Comparison of ENCODE assay signal across 1 cellular context in the genomic region with DNA sequence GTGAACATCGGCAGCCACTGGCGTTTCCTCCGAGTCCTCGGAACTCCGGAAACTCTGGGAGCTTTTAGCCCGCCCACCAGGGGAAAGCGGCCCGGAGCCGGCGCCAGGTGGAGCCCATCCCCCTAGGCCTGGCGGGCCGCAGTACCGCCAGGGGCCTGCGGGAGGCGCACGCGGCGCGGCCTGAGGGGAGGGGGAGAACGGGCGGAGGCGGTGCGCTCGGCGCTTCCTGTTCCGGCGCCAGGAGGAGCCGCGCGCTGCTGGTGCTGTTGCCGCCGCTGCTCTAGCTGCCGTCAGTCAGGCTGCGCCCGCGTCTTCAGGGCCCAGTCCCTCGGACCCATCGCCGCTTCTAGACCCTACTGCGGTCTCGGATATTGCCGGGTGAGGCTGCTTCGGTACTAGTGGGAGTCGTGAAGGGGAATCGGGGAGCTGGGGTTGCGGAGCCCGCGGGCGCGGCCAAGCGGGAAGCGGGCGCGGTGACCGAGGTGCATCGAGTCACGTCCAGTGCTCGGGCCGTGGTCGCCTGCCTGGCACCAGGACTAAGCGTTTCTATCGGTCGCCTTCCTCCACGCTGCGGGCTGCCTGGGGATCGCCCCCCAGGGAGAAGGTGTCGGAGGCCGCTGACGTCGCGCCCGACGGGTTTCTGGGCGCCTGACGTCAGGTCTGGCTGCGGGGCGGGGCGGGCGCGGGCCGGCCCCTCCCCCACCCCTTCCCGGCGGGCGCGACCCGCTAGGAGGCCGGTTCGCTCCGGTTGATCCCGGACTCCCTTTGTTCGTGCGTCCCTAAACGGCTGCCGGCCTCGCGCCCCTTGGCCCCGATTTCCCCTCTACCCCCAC.
TF ChIP-seq lines count a peak whose summit lies in the region.

MAPK1IP1L (plus strand) TSS at position 222 of the 833 bp plus-strand sequence. CDS start 10,037 bp downstream, outside the sequence.

TF ChIP-seq in K562, 482 proteins besides CTCF, POLR2A, EP300 and RAD21 (continued from another document and continues in another):
- TF ChIP-seq ZNF740 (CRISPR knock-in tag; IDR thresholded peaks at IDR 0.05) (peak; percentile 42; the same call in 1 of the 2 replicates), ZNF740 (tag; IDR thresholded peaks at IDR 0.05) (no peak), LARP7 (IDR thresholded peaks at IDR 0.05) (peak; percentile 22; the same call in 1 of the 2 replicates), HNRNPK (IDR thresholded peaks at IDR 0.05; ENCODE audit: low read depth, low read length, poor library complexity, severe bottlenecking) (no peak), ELK3 (CRISPR knock-in tag; IDR thresholded peaks at IDR 0.05) (no peak), PTRF (tag; IDR thresholded peaks at IDR 0.05) (no peak), ZSCAN32 (CRISPR knock-in tag; IDR thresholded peaks at IDR 0.05) (no peak), POLR2G (IDR thresholded peaks at IDR 0.05; ENCODE audit: low read depth, low read length) (peak; percentile 99), NR2C2 (CRISPR knock-in tag; IDR thresholded peaks at IDR 0.05) (no peak), NR2C2 (tag; IDR thresholded peaks at IDR 0.05) (peak; percentile 71; the same call in 1 of the 2 replicates), SIN3B (IDR thresholded peaks at IDR 0.05; ENCODE audit: low read depth) (peak; percentile 57; the same call in 1 of the 2 replicates), ATF4 (CRISPR knock-in tag; IDR thresholded peaks at IDR 0.05) (no peak), TRIM24 (IDR thresholded peaks at IDR 0.05) (no peak), ZNF384 (IDR thresholded peaks at IDR 0.05; ENCODE audit: low read depth, low read length) (peak; percentile 10; the same call in 1 of the 2 replicates), SIX5 (IDR thresholded peaks at IDR 0.05; ENCODE audit: borderline replicate concordance in 1 of 2, insufficient read depth in 1 of 2, low read depth in 1 of 2, low read length in 2 of 2) (no peak), FUS (optimal IDR thresholded peaks at IDR 0.05; ENCODE audit: low read depth, low read length) (no peak), SRSF1 (IDR thresholded peaks at IDR 0.05; ENCODE audit: low read depth, low read length) (no peak), SP2 (IDR thresholded peaks at IDR 0.05; ENCODE audit: extremely low read depth, low read depth, low read length, poor library complexity, severe bottlenecking) (no peak), NR4A1 (CRISPR knock-in tag; IDR thresholded peaks at IDR 0.05) (no peak), NR4A1 (tag; IDR thresholded peaks at IDR 0.05) (no peak), TAF7 (tag; IDR thresholded peaks at IDR 0.05) (peak; percentile 76), POU5F1 (IDR thresholded peaks at IDR 0.05; ENCODE audit: borderline replicate concordance, low read depth, low read length, partially characterized antibody) (no peak), SMARCA5 (IDR thresholded peaks at IDR 0.05) (0 out of 2 replicates have a peak, but pooled peaks have one; percentile 15), JUN (IDR thresholded peaks at IDR 0.05; ENCODE audit: borderline replicate concordance, low read depth, low read length) (no peak), JUN (CRISPR knock-in tag; IDR thresholded peaks at IDR 0.05; ENCODE audit: borderline replicate concordance) (no peak; the same call in 1 of the 2 replicates), ATF7 (IDR thresholded peaks at IDR 0.05) (peak; percentile 83; the same call in 1 of the 2 replicates), TAL1 (IDR thresholded peaks at IDR 0.05) (no peak), HBP1 (CRISPR knock-in tag; IDR thresholded peaks at IDR 0.05) (no peak), NCOA1 (IDR thresholded peaks at IDR 0.05; ENCODE audit: low read depth) (peak; percentile 37; the same call in 1 of the 2 replicates), KDM2B (CRISPR knock-in tag; IDR thresholded peaks at IDR 0.05) (no peak), MIER1 (IDR thresholded peaks at IDR 0.05; ENCODE audit: low read depth) (no peak), CBFA2T3 (IDR thresholded peaks at IDR 0.05) (0 out of 2 replicates have a peak, but pooled peaks have one; percentile 10), JUNB (CRISPR knock-in tag; conservative IDR thresholded peaks at IDR 0.05) (no peak), YY1 (IDR thresholded peaks at IDR 0.05; ENCODE audit: borderline replicate concordance in 1 of 3, control insufficient read depth in 1 of 3, extremely low read depth in 1 of 3, insufficient read depth in 3 of 3, insufficient read length in 1 of 3, insufficient replicate concordance in 2 of 3, low read depth in 1 of 3, low read length in 2 of 3) (peak in 2 of 3 experiments; percentile 53 to 58), CC2D1A (IDR thresholded peaks at IDR 0.05) (no peak), STAT6 (CRISPR knock-in tag; IDR thresholded peaks at IDR 0.05) (no peak), MECOM (CRISPR knock-in tag; IDR thresholded peaks at IDR 0.05) (no peak)
- TF ChIP-seq, protein P1, sequence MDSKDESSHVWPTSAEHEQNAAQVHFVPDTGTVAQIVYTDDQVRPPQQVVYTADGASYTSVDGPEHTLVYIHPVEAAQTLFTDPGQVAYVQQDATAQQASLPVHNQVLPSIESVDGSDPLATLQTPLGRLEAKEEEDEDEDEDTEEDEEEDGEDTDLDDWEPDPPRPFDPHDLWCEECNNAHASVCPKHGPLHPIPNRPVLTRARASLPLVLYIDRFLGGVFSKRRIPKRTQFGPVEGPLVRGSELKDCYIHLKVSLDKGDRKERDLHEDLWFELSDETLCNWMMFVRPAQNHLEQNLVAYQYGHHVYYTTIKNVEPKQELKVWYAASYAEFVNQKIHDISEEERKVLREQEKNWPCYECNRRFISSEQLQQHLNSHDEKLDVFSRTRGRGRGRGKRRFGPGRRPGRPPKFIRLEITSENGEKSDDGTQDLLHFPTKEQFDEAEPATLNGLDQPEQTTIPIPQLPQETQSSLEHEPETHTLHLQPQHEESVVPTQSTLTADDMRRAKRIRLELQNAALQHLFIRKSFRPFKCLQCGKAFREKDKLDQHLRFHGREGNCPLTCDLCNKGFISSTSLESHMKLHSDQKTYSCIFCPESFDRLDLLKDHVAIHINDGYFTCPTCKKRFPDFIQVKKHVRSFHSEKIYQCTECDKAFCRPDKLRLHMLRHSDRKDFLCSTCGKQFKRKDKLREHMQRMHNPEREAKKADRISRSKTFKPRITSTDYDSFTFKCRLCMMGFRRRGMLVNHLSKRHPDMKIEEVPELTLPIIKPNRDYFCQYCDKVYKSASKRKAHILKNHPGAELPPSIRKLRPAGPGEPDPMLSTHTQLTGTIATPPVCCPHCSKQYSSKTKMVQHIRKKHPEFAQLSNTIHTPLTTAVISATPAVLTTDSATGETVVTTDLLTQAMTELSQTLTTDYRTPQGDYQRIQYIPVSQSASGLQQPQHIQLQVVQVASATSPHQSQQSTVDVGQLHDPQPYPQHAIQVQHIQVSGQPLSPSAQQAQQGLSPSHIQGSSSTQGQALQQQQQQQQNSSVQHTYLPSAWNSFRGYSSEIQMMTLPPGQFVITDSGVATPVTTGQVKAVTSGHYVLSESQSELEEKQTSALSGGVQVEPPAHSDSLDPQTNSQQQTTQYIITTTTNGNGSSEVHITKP (IDR thresholded peaks at IDR 0.05; ENCODE audit: partially characterized antibody): peak; percentile 32
- TF ChIP-seq, protein P2, sequence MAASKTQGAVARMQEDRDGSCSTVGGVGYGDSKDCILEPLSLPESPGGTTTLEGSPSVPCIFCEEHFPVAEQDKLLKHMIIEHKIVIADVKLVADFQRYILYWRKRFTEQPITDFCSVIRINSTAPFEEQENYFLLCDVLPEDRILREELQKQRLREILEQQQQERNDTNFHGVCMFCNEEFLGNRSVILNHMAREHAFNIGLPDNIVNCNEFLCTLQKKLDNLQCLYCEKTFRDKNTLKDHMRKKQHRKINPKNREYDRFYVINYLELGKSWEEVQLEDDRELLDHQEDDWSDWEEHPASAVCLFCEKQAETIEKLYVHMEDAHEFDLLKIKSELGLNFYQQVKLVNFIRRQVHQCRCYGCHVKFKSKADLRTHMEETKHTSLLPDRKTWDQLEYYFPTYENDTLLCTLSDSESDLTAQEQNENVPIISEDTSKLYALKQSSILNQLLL (CRISPR knock-in tag; IDR thresholded peaks at IDR 0.05; ENCODE audit: borderline replicate concordance): no peak
- TF ChIP-seq, protein P3, sequence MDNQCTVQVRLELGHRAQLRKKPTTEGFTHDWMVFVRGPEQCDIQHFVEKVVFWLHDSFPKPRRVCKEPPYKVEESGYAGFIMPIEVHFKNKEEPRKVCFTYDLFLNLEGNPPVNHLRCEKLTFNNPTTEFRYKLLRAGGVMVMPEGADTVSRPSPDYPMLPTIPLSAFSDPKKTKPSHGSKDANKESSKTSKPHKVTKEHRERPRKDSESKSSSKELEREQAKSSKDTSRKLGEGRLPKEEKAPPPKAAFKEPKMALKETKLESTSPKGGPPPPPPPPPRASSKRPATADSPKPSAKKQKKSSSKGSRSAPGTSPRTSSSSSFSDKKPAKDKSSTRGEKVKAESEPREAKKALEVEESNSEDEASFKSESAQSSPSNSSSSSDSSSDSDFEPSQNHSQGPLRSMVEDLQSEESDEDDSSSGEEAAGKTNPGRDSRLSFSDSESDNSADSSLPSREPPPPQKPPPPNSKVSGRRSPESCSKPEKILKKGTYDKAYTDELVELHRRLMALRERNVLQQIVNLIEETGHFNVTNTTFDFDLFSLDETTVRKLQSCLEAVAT (IDR thresholded peaks at IDR 0.05): peak in 1 of 2 experiments; percentile 6; a peak in 1 of 4 replicates
- TF ChIP-seq, protein P4, sequence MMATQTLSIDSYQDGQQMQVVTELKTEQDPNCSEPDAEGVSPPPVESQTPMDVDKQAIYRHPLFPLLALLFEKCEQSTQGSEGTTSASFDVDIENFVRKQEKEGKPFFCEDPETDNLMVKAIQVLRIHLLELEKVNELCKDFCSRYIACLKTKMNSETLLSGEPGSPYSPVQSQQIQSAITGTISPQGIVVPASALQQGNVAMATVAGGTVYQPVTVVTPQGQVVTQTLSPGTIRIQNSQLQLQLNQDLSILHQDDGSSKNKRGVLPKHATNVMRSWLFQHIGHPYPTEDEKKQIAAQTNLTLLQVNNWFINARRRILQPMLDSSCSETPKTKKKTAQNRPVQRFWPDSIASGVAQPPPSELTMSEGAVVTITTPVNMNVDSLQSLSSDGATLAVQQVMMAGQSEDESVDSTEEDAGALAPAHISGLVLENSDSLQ (IDR thresholded peaks at IDR 0.05): peak; percentile 71
- TF ChIP-seq, protein P5, sequence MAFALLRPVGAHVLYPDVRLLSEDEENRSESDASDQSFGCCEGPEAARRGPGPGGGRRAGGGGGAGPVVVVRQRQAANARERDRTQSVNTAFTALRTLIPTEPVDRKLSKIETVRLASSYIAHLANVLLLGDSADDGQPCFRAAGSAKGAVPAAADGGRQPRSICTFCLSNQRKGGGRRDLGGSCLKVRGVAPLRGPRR (CRISPR knock-in tag; IDR thresholded peaks at IDR 0.05): no peak
